In genomic region chr18:61973273-61974115, GRCh38 we compare ENCODE assay signal across 22 cellular contexts.
DNase-seq lines count a peak whose midpoint lies in the region; TF ChIP-seq lines count a peak whose summit lies in the region.
"Had no signal": no experiment of that assay in that cellular context is flagged by ENCODE, and none has a peak within 500 bp of the region (broad histone marks: within the 10 kb centered on the region; RNA-seq: fewer than 3 reads in every experiment).

No MANE protein-coding gene starts in this region.

- H3K27me3 ChIP-seq in endodermal cell (ENCODE audit: control insufficient read depth, insufficient read depth, low read length, poor library complexity, severe bottlenecking), result no peaks in the 10 kb centered on the region
- H3K27me3 ChIP-seq in neutrophil, result no peaks in the 10 kb centered on the region
- H3K27me3 ChIP-seq in HAP-1 (ENCODE audit: low read depth), result no peaks in the 10 kb centered on the region
- H3K27me3 ChIP-seq: dorsolateral prefrontal cortex had no signal

- no peaks in the 10 kb centered on the region for H3K9me3 ChIP-seq in endodermal cell (ENCODE audit: control insufficient read depth, low read length)
- H3K9me3 ChIP-seq in neutrophil, result no peaks in the 10 kb centered on the region
- H3K9me3 ChIP-seq in HAP-1, result no peaks in the 10 kb centered on the region

- H3K9me3 Mint-ChIP-seq in endodermal cell, result no peaks in the 10 kb centered on the region
- H3K9me3 Mint-ChIP-seq: T-helper 2 cell treated with Interferon-gamma antibody and Interleukin-4, amounts not matched to agents 5 μg/mL and 100 μg/mL, for 36 hours had no signal

- WGBS in endodermal cell (ENCODE audit: insufficient coverage in 1 of 2, insufficient read length in 1 of 2), 2 experiments, result 94 to 95% methylated on average over 4 to 6 of the region's 6 CpGs

- H3K36me3 Mint-ChIP-seq in endodermal cell (ENCODE audit: low read depth), result no peaks in the 10 kb centered on the region

- H3K27me3 Mint-ChIP-seq in endodermal cell (ENCODE audit: insufficient read depth), result no peaks in the 10 kb centered on the region
- H3K27me3 Mint-ChIP-seq: activated CD4-positive, alpha-beta T cell treated with anti-CD3 and anti-CD28 coated beads, Interleukin-2, amount 10 ng/mL, durations not matched to agents 7 days and 5 days had no signal

- in situ Hi-C loops in HAP-1 (cut with MboI; ENCODE audit: low sequenced_read_pairs), result no loop called here

- H3K9ac ChIP-seq in endodermal cell (ENCODE audit: extremely low read depth, low read length, poor library complexity, severe bottlenecking), result no peak overlapping the region

- peaks cover 12% of the 10 kb centered on the region for H3K4me1 Mint-ChIP-seq in endodermal cell

- no peak overlapping the region for H3K4me3 Mint-ChIP-seq in endodermal cell
- H3K4me3 Mint-ChIP-seq: activated CD4-positive, alpha-beta T cell treated with anti-CD3 and anti-CD28 coated beads, Interleukin-2, amount 10 ng/mL, durations not matched to agents 7 days and 5 days; T-helper 2 cell treated with Interferon-gamma antibody and Interleukin-4, amounts not matched to agents 5 μg/mL and 100 μg/mL, for 36 hours had no signal

- peak overlapping the region; percentile 20 for H3K27ac Mint-ChIP-seq in endodermal cell
- H3K27ac Mint-ChIP-seq: activated CD4-positive, alpha-beta T cell treated with anti-CD3 and anti-CD28 coated beads, Interleukin-2, amount 10 ng/mL, durations not matched to agents 7 days and 5 days; T-helper 2 cell treated with Interferon-gamma antibody and Interleukin-4, amounts not matched to agents 5 μg/mL and 100 μg/mL, for 36 hours had no signal

- no peak for TF ChIP-seq CTCF in endodermal cell (conservative IDR thresholded peaks at IDR 0.05)
- no peak for TF ChIP-seq CTCF in neutrophil (IDR thresholded peaks at IDR 0.05)

- H3K4me3 ChIP-seq in endodermal cell (ENCODE audit: low read length) (no peak overlapping the region), neutrophil (ENCODE audit: low read depth in 1 of 2, low read length in 1 of 2) (no peak overlapping the region), HAP-1 (no peak overlapping the region)
- H3K4me3 ChIP-seq: dorsolateral prefrontal cortex, SK-N-MC, smooth muscle cell had no signal

- DNase-seq in NCI-H510A treated with DMSO at 0.1 percent for 48 hours (lab: John Stamatoyannopoulos, UW) (peak; percentile 48), NCI-H510A (lab: John Stamatoyannopoulos, UW) (no peak), NCI-H345 treated with DMSO at 0.1 percent for 48 hours (lab: John Stamatoyannopoulos, UW; ENCODE audit: unreplicated experiment) (peak; percentile 16), endodermal cell (peak; percentile 27), NCI-H1694 (lab: John Stamatoyannopoulos, UW) (no peak), HAP-1 (ENCODE audit: low spot score in 2 of 2) (no peak), HUDEP-2 (lab: John Stamatoyannopoulos, UW; ENCODE audit: unreplicated experiment in 76 of 76) (no peak)
- DNase-seq: activated CD4-positive, alpha-beta T cell treated with anti-CD3 and anti-CD28 coated beads, Interleukin-2, amount 10 ng/mL, durations not matched to agents 7 days and 5 days; activated naive CD4-positive, alpha-beta T cell treated with anti-CD3 and anti-CD28 coated beads, Interleukin-2, amount 50 U/mL, for 16 hours; Calu3; dorsolateral prefrontal cortex; HCEC 1CT; NCI-H1048; NCI-H1930; retina; substantia nigra had no signal

- H3K36me3 ChIP-seq in endodermal cell (ENCODE audit: control insufficient read depth, insufficient read depth, low read length) (no peaks in the 10 kb centered on the region), neutrophil (no peaks in the 10 kb centered on the region), HAP-1 (replicated peaks) (no peaks in the 10 kb centered on the region)

- H3K27ac ChIP-seq in endodermal cell (ENCODE audit: low read depth, low read length) (no peak overlapping the region), neutrophil (peak overlapping the region; percentile 75)
- H3K27ac ChIP-seq: dorsolateral prefrontal cortex, RWPE1, SK-N-MC, VCaP had no signal

- H3K4me1 ChIP-seq in endodermal cell (ENCODE audit: control insufficient read depth, insufficient read depth, low read length) (no peaks in the 10 kb centered on the region), neutrophil (ENCODE audit: control insufficient read depth in 1 of 2, insufficient read depth in 1 of 2, low read depth in 1 of 2, low read length in 1 of 2) (peaks cover 0 to 12% of the 10 kb centered on the region in 2 experiments), HAP-1 (peaks cover 7% of the 10 kb centered on the region)

Comparison
In these comparisons a context has a peak if more than half of its experiments do, and no peak if none do; other contexts are left out.
1. DNase-seq: peak in NCI-H510A treated with DMSO at 0.1 percent for 48 hours (single experiment), NCI-H345 treated with DMSO at 0.1 percent for 48 hours (single experiment) and endodermal cell (single experiment); none in NCI-H510A (single experiment), NCI-H1694 (single experiment), HAP-1 (0 of 2) and HUDEP-2 (0 of 76).